1 cellular context compared by ENCODE assay signal in genomic region chr10:119178371-119179119, GRCh38.
TF ChIP-seq lines count a peak whose summit lies in the region.

TSS of gene PRDX3 (minus strand) at chr10:119178812. CDS start at chr10:119178790, 22 bp downstream.

TF ChIP-seq in WTC11, 78 proteins besides CTCF, POLR2A, EP300 and RAD21 (continued from another document and continues in another):
- TF ChIP-seq ARID4B (CRISPR knock-in tag; IDR thresholded peaks at IDR 0.05; ENCODE audit: borderline replicate concordance) (0 out of 2 replicates have a peak, but pooled peaks have one; percentile 44), JAZF1 (CRISPR knock-in tag; IDR thresholded peaks at IDR 0.05) (no peak), NR3C1 (CRISPR knock-in tag; conservative IDR thresholded peaks at IDR 0.05; ENCODE audit: low read depth) (no peak), ATF2 (CRISPR knock-in tag; IDR thresholded peaks at IDR 0.05; ENCODE audit: borderline replicate concordance, low read depth) (no peak), ETV6 (CRISPR knock-in tag; IDR thresholded peaks at IDR 0.05) (peak; percentile 78), CBFB (CRISPR knock-in tag; IDR thresholded peaks at IDR 0.05; ENCODE audit: low read depth) (no peak; the same call in 1 of the 2 replicates), CREB1 (CRISPR knock-in tag; IDR thresholded peaks at IDR 0.05) (no peak), IRF2 (CRISPR knock-in tag; IDR thresholded peaks at IDR 0.05; ENCODE audit: borderline replicate concordance, low read depth) (no peak), RORB (CRISPR knock-in tag; IDR thresholded peaks at IDR 0.05) (no peak), NFE2L1 (CRISPR knock-in tag; IDR thresholded peaks at IDR 0.05) (no peak; the same call in 1 of the 2 replicates), ZNF232 (CRISPR knock-in tag; IDR thresholded peaks at IDR 0.05) (0 out of 2 replicates have a peak, but pooled peaks have one; percentile 57), ZBTB43 (CRISPR knock-in tag; IDR thresholded peaks at IDR 0.05) (no peak), ELF4 (CRISPR knock-in tag; IDR thresholded peaks at IDR 0.05; ENCODE audit: low read depth) (no peak), PREB (CRISPR knock-in tag; IDR thresholded peaks at IDR 0.05; ENCODE audit: borderline replicate concordance) (no peak), ZNF281 (CRISPR knock-in tag; IDR thresholded peaks at IDR 0.05) (peak; percentile 76; the same call in 1 of the 2 replicates), ZMAT4 (CRISPR knock-in tag; IDR thresholded peaks at IDR 0.05) (no peak), RELA (CRISPR knock-in tag; IDR thresholded peaks at IDR 0.05; ENCODE audit: borderline replicate concordance) (peak; percentile 32; the same call in 1 of the 2 replicates), MLX (CRISPR knock-in tag; IDR thresholded peaks at IDR 0.05) (no peak), GTF2I (CRISPR knock-in tag; conservative IDR thresholded peaks at IDR 0.05) (no peak), HMGXB4 (CRISPR knock-in tag; IDR thresholded peaks at IDR 0.05) (no peak), PRRX2 (CRISPR knock-in tag; IDR thresholded peaks at IDR 0.05) (no peak), CDX4 (CRISPR knock-in tag; IDR thresholded peaks at IDR 0.05; ENCODE audit: borderline replicate concordance) (no peak), NFYB (CRISPR knock-in tag; conservative IDR thresholded peaks at IDR 0.05; ENCODE audit: low read depth) (no peak), USF1 (CRISPR knock-in tag; IDR thresholded peaks at IDR 0.05) (peak; percentile 34; the same call in 1 of the 2 replicates), AR (CRISPR knock-in tag; IDR thresholded peaks at IDR 0.05) (no peak), TEAD1 (CRISPR knock-in tag; IDR thresholded peaks at IDR 0.05) (0 out of 2 replicates have a peak, but pooled peaks have one; percentile 24), USF2 (CRISPR knock-in tag; IDR thresholded peaks at IDR 0.05) (peak; percentile 71), ESRRA (CRISPR knock-in tag; IDR thresholded peaks at IDR 0.05; ENCODE audit: borderline replicate concordance) (no peak), SP1 (CRISPR knock-in tag; conservative IDR thresholded peaks at IDR 0.05) (peak; percentile 85), ATF3 (CRISPR knock-in tag; conservative IDR thresholded peaks at IDR 0.05) (no peak), CREM (CRISPR knock-in tag; IDR thresholded peaks at IDR 0.05) (no peak), SMAD3 (CRISPR knock-in tag; IDR thresholded peaks at IDR 0.05; ENCODE audit: borderline replicate concordance) (no peak), ERG (CRISPR knock-in tag; IDR thresholded peaks at IDR 0.05) (no peak), NFATC4 (CRISPR knock-in tag; IDR thresholded peaks at IDR 0.05) (no peak), KAT7 (CRISPR knock-in tag; IDR thresholded peaks at IDR 0.05; ENCODE audit: borderline replicate concordance) (no peak)
